In genomic region chr3:42101481-42101880, GRCh38 we compare ENCODE assay signal across 15 cellular contexts. TPM values are rescaled to one million over a fixed set of nuclear protein-coding genes. Genes with fewer than 3 reads are reported as not detected.
DNase-seq lines count a peak whose midpoint lies in the region; ATAC-seq and TF ChIP-seq lines count a peak whose summit lies in the region.
"Had no signal": no experiment of that assay in that cellular context is flagged by ENCODE, and none has a peak within 500 bp of the region (broad histone marks: within the 10 kb centered on the region; RNA-seq: fewer than 3 reads in every experiment).

No MANE protein-coding gene starts in this region.

- H3K4me1 ChIP-seq in body of pancreas, result peaks cover 9% of the 10 kb centered on the region
- peaks cover 2 to 70% (median 31%) of the 10 kb centered on the region in 3 donors for H3K4me1 ChIP-seq in gastroesophageal sphincter
- peaks cover 32 to 55% (median 46%) of the 10 kb centered on the region in 4 donors for H3K4me1 ChIP-seq in upper lobe of left lung
- H3K4me1 ChIP-seq: pancreas had no signal

- intact Hi-C loops in body of pancreas (cut with DNase I), result no loop called here

- ATAC-seq in body of pancreas (peak; percentile 9), gastroesophageal sphincter (peak; percentile 56), omental fat pad (ENCODE audit: low FRiP score) (peak; percentile 42), upper lobe of left lung (ENCODE audit: low FRiP score in 2 of 2) (peak; percentile 19 to 44), HG03457 (IDR thresholded peaks at IDR 0.05; ENCODE audit: unreplicated experiment) (no peak), HG02973 (IDR thresholded peaks at IDR 0.05; ENCODE audit: unreplicated experiment) (no peak), HG02763 (IDR thresholded peaks at IDR 0.05; ENCODE audit: unreplicated experiment) (no peak)
- ATAC-seq: activated CD8-positive, alpha-beta T cell treated with anti-CD3 and anti-CD28 coated beads for 36 hours had no signal

- no peak overlapping the region for H3K4me3 ChIP-seq in body of pancreas
- no peak overlapping the region for H3K4me3 ChIP-seq in gastroesophageal sphincter
- no peak overlapping the region for H3K4me3 ChIP-seq in upper lobe of left lung
- H3K4me3 ChIP-seq: pancreas had no signal

- no peak for TF ChIP-seq POLR2A in body of pancreas (IDR thresholded peaks at IDR 0.05)
- TF ChIP-seq POLR2A in gastroesophageal sphincter (IDR thresholded peaks at IDR 0.05), result no peak
- no peak for TF ChIP-seq POLR2A in upper lobe of left lung (IDR thresholded peaks at IDR 0.05)

- H3K36me3 ChIP-seq in body of pancreas (replicated peaks in 1 of 2; ENCODE audit: insufficient read depth in 1 of 2, low read depth in 2 of 2) (no peaks in the 10 kb centered on the region), gastroesophageal sphincter (peaks cover 0 to 18% of the 10 kb centered on the region in 2 donors), upper lobe of left lung (peaks cover 0 to 6% (median 0%) of the 10 kb centered on the region in 4 donors)
- H3K36me3 ChIP-seq: pancreas had no signal

- DNase-seq in body of pancreas (no peak), omental fat pad (ENCODE audit: low spot score) (no peak), upper lobe of left lung (no peak), NCI-H69 (lab: John Stamatoyannopoulos, UW) (no peak)
- DNase-seq: activated CD8-positive, alpha-beta T cell treated with anti-CD3 and anti-CD28 coated beads for 36 hours; activated naive CD4-positive, alpha-beta T cell treated with anti-CD3 and anti-CD28 coated beads, Interleukin-2, amount 10 ng/mL, durations not matched to agents 7 days and 5 days; CD4-positive, alpha-beta T cell; GDM1; NCI-H1048; NCI-H226; pancreas had no signal

- H3K27ac ChIP-seq in body of pancreas (no peak overlapping the region), gastroesophageal sphincter (peak overlapping the region in 3 of 4 donors; percentile 59 to 69 (median 65)), upper lobe of left lung (peak overlapping the region; percentile 65 to 73 (median 67))
- H3K27ac ChIP-seq: pancreas had no signal

- TF ChIP-seq EP300 in gastroesophageal sphincter (IDR thresholded peaks at IDR 0.05), result no peak
- TF ChIP-seq EP300 in upper lobe of left lung (IDR thresholded peaks at IDR 0.05), result peak in 1 of 4 donors; percentile 11

- 76 to 82% methylated on average over 1 of the region's 1 CpG for WGBS in body of pancreas, 2 donors
- 0 to 33% methylated on average over 1 of the region's 1 CpG for WGBS in gastroesophageal sphincter (ENCODE audit: low coverage in 1 of 2), 2 donors
- WGBS in upper lobe of left lung, 2 donors, result 14 to 29% methylated on average over 1 of the region's 1 CpG

- TF ChIP-seq CTCF in body of pancreas (IDR thresholded peaks at IDR 0.05), result no peak
- TF ChIP-seq CTCF in gastroesophageal sphincter (IDR thresholded peaks at IDR 0.05), result no peak
- no peak for TF ChIP-seq CTCF in omental fat pad (IDR thresholded peaks at IDR 0.05)
- TF ChIP-seq CTCF in upper lobe of left lung (IDR thresholded peaks at IDR 0.05), result no peak

- no peaks in the 10 kb centered on the region for H3K9me3 ChIP-seq in body of pancreas
- H3K9me3 ChIP-seq in gastroesophageal sphincter, result no peaks in the 10 kb centered on the region
- no peaks in the 10 kb centered on the region for H3K9me3 ChIP-seq in upper lobe of left lung
- H3K9me3 ChIP-seq: pancreas had no signal

- H3K27me3 ChIP-seq in body of pancreas (no peaks in the 10 kb centered on the region), gastroesophageal sphincter (no peaks in the 10 kb centered on the region), upper lobe of left lung (no peaks in the 10 kb centered on the region)
- H3K27me3 ChIP-seq: pancreas had no signal

RNA-seq across cellular contexts. Expression of gene TRAK1, which starts 10.3 kb away (rescaled TPM):
- 10 to 100 TPM; 17.1 to 24.1 TPM for total RNA-seq in body of pancreas
- total RNA-seq in gastroesophageal sphincter, result 10 to 100 TPM; 37.4 to 89.5 (median 53.0) TPM
- 10 to 100 TPM; 21.4 to 42.9 (median 37.0) TPM for total RNA-seq in omental fat pad
- 100 to 1,000 TPM in 1 of 6 donors, 10 to 100 TPM in 5; 46.7 to 107 (median 74.7) TPM for total RNA-seq in upper lobe of left lung

Comparison
In these comparisons a context has a peak if more than half of its experiments do, and no peak if none do; other contexts are left out.
1. ATAC-seq: peak in body of pancreas (single experiment), gastroesophageal sphincter (single experiment), omental fat pad (single experiment) and upper lobe of left lung (2 of 2); none in HG03457 (single experiment), HG02973 (single experiment) and HG02763 (single experiment).
2. H3K27ac ChIP-seq: peak in gastroesophageal sphincter (3 of 4) and upper lobe of left lung (4 of 4); none in body of pancreas (0 of 4).